8 cellular contexts compared by ENCODE assay signal in the genomic region with DNA sequence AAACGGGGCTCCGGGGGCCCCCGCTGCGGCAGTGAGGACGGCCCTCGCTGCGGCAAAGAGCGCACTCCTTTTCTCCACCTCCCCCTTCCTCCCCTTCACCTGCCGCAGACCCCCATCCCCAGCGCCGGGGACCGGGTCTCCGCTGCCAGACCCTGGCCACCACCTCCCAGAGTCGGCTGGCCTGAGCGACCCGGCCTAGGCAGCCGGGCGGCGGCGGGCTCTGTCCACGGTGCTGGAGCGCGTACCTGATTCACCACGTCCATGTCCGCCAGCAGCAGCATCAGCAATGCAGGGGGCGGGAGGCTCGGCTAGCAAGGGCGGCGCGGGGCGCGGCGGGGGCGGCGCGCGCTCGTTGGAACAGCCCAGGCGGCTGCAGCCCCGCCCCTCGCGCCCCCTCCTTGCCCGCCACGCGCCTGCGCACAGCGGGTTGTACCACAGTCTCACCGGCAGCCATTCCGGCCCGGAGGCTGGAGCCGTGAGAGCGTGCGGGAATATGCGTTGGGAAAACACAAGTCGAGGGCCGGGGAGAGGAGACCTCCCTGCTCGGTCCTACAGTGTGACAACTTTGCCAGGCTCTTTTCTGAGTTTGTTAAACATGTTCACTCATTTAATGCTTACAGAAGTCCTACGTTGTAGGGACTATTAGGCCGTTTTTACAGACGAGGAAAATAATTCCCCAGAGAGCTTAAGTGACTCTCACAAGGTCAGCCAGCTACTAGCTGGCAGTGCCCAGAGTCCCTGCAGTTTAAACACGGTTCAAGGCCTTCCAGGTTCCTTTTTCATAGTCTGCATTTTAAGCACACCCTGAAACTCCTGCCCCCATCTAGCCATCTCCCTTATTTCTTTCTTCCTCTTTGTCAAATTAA. TPM values are rescaled to one million over a fixed set of nuclear protein-coding genes. Genes with fewer than 3 reads are reported as not detected.
DNase-seq lines count a peak whose midpoint lies in the region; ATAC-seq and TF ChIP-seq lines count a peak whose summit lies in the region.

Gene SYP, minus strand, starts transcription at position 288 of the 866 bp plus-strand sequence. Its CDS starts 7 bp downstream, at position 281.

- no peak for TF ChIP-seq CTCF in left lung (IDR thresholded peaks at IDR 0.05)

- peak; percentile 64 to 71 for DNase-seq in AML-193 (lab: John Stamatoyannopoulos, UW)
- DNase-seq in NCI-H446 (lab: John Stamatoyannopoulos, UW), result peak; percentile 66 to 86
- DNase-seq in activated CD4-positive, alpha-beta T cell treated with anti-CD3 and anti-CD28 coated beads for 48 hours, result peak; percentile 89
- DNase-seq in left lung, result peak; percentile 88 to 93
- DNase-seq in stimulated activated CD4-positive, alpha-beta T cell treated with anti-CD3 and anti-CD28 coated beads, Interleukin-2, amount 100 ng/mL, for 4 hours (ENCODE audit: low read depth), result peak; percentile 85

- H3K27me3 ChIP-seq in left lung, result no peaks in the 10 kb centered on the region

- peak; percentile 86 for ATAC-seq in GM19023 (IDR thresholded peaks at IDR 0.05; ENCODE audit: unreplicated experiment)
- ATAC-seq in HG03196 (IDR thresholded peaks at IDR 0.05; ENCODE audit: unreplicated experiment), result peak; percentile 95
- peak; percentile 95 for ATAC-seq in left lung

- H3K36me3 ChIP-seq in left lung, result no peaks in the 10 kb centered on the region

- H3K9me3 ChIP-seq in left lung, result no peaks in the 10 kb centered on the region

- no peaks in the 10 kb centered on the region for H3K4me1 ChIP-seq in left lung

- intact Hi-C loops in left lung (cut with DNase I), result no loop called here

- H3K27ac ChIP-seq in cingulate gyrus (ENCODE audit: low read depth, low read length), result peak within 1 kb of the TSS; percentile 85
- peak within 1 kb of the TSS in 1 of 2 donors; percentile 37 for H3K27ac ChIP-seq in left lung

- H3K4me3 ChIP-seq in left lung, result peak within 1 kb of the TSS in 1 of 2 donors; percentile 26

RNA-seq across cellular contexts. Expression of gene SYP, which starts in this region (rescaled TPM):
- 1 to 10 TPM; 2.1 to 3.0 TPM for total RNA-seq in left lung
